ENCODE assay signal across 18 cellular contexts in genomic region chr3:171122212-171122611, GRCh38.
DNase-seq lines count a peak whose midpoint lies in the region; ATAC-seq lines count a peak whose summit lies in the region.
"Had no signal": no experiment of that assay in that cellular context is flagged by ENCODE, and none has a peak within 500 bp of the region (broad histone marks: within the 10 kb centered on the region; RNA-seq: fewer than 3 reads in every experiment).

No MANE protein-coding gene starts in this region.

- peaks cover 29% of the 10 kb centered on the region for H3K36me3 Mint-ChIP-seq in natural killer cell treated with Interleukin-12 subunit alpha and Interleukin-12 subunit beta and Interleukin-15 and Interleukin-18, amount 100 ng/mL, for 72 hours

- no peak overlapping the region for H3K4me3 Mint-ChIP-seq in natural killer cell treated with Interleukin-12 subunit alpha and Interleukin-12 subunit beta and Interleukin-15 and Interleukin-18, amount 100 ng/mL, for 72 hours
- H3K4me3 Mint-ChIP-seq: B cell had no signal

- H3K9me3 Mint-ChIP-seq in natural killer cell treated with Interleukin-12 subunit alpha and Interleukin-12 subunit beta and Interleukin-15 and Interleukin-18, amount 100 ng/mL, for 72 hours = no peaks in the 10 kb centered on the region

- DNase-seq in COLO829 (ENCODE audit: low spot score) (peak; percentile 25), astrocyte of the hippocampus (ENCODE audit: low read depth, low spot score) (peak; percentile 8), globus pallidus (ENCODE audit: low spot score) (peak; percentile 32), pons (ENCODE audit: low spot score) (peak; percentile 29), ureter (ENCODE audit: low spot score) (no peak), NCI-H345 treated with DMSO at 0.1 percent for 48 hours (lab: John Stamatoyannopoulos, UW; ENCODE audit: unreplicated experiment) (no peak)
- no peak for DNase-seq in natural killer cell treated with Interleukin-12 subunit alpha and Interleukin-12 subunit beta and Interleukin-15 and Interleukin-18, amount 100 ng/mL, for 72 hours (ENCODE audit: low spot score)
- DNase-seq: 8988T, COR-L47, DMS153, GF-D8, GOT3, KBM-7, NCI-H1105 treated with DMSO at 0.1 percent for 48 hours, NCI-H1694 treated with DMSO at 0.1 percent for 48 hours, NCI-H524 had no signal

- H3K4me1 Mint-ChIP-seq in natural killer cell treated with Interleukin-12 subunit alpha and Interleukin-12 subunit beta and Interleukin-15 and Interleukin-18, amount 100 ng/mL, for 72 hours (ENCODE audit: low read depth in 2 of 2) = peaks cover 4 to 9% of the 10 kb centered on the region in 2 donors
- H3K4me1 Mint-ChIP-seq: B cell had no signal

- no peak for ATAC-seq in natural killer cell treated with Interleukin-12 subunit alpha and Interleukin-12 subunit beta and Interleukin-15 and Interleukin-18, amount 100 ng/mL, for 72 hours
- no peak for ATAC-seq in GM18907 (IDR thresholded peaks at IDR 0.05; ENCODE audit: unreplicated experiment)

- H3K27me3 Mint-ChIP-seq in natural killer cell treated with Interleukin-12 subunit alpha and Interleukin-12 subunit beta and Interleukin-15 and Interleukin-18, amount 100 ng/mL, for 72 hours = no peaks in the 10 kb centered on the region
- H3K27me3 Mint-ChIP-seq: B cell had no signal

- no peak overlapping the region for H3K27ac Mint-ChIP-seq in natural killer cell treated with Interleukin-12 subunit alpha and Interleukin-12 subunit beta and Interleukin-15 and Interleukin-18, amount 100 ng/mL, for 72 hours
- H3K27ac Mint-ChIP-seq: B cell had no signal

Comparison
In these comparisons a context has a peak if more than half of its experiments do, and no peak if none do; other contexts are left out.
1. DNase-seq: peak in COLO829 (single experiment), astrocyte of the hippocampus (single experiment), globus pallidus (single experiment) and pons (single experiment); none in ureter (single experiment), natural killer cell treated with Interleukin-12 subunit alpha and Interleukin-12 subunit beta and Interleukin-15 and Interleukin-18, amount 100 ng/mL, for 72 hours (single experiment) and NCI-H345 treated with DMSO at 0.1 percent for 48 hours (single experiment).